ENCODE assay signal across 19 cellular contexts in the genomic region with DNA sequence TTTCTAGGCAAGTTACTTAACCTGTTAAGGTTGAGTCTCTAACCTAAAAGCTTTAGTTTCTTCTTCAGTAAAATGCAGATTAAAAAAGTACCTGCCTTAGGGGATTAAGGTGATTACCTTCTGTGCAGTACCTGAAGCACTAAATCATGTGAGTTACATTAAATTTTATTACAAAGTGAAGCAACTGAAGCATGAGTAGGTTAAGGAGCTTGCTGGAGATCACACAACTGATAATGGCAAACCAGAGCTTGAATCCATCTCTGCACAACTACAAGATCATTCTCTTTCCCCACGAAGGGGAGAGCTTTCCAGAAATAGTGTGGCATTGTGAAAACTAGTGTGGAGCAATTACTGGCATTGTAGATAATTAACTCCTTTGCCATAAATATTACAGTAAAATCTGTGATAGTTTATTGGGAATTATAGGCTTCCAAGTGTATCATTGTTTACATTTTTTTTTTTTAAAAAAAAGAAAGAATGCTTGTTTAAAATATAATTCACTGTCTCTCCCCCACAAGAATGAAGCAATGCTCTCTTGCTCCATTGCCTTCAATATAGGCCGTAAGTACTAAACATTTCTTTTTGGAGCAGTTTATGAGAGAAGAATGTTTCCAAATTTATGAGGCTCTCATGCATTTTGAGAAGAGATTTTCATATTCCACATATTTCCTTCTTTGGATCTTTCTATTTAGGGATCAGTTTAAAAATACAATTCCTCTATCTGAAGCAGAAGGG.
"Had no signal": no experiment of that assay in that cellular context is flagged by ENCODE, and none has a peak within 500 bp of the region (broad histone marks: within the 10 kb centered on the region; RNA-seq: fewer than 3 reads in every experiment).

No MANE protein-coding gene starts in this region.

- H3K27me3 Mint-ChIP-seq: memory B cell had no signal

- H3K4me3 Mint-ChIP-seq: brain; central memory CD8-positive, alpha-beta T cell; endodermal cell; memory B cell; nephron progenitor cell; T-helper 2 cell treated with Interferon-gamma antibody and Interleukin-4, amounts not matched to agents 5 μg/mL and 100 μg/mL, for 36 hours had no signal

- H3K9me3 ChIP-seq: adrenal gland, heart right ventricle, left lung, ovary, stomach, thyroid gland had no signal

- H3K4me1 ChIP-seq: adrenal gland, left lung, stomach, thyroid gland had no signal

- H3K36me3 ChIP-seq: adrenal gland, heart right ventricle, left lung, ovary, stomach, thyroid gland, WERI-Rb-1 had no signal

- ATAC-seq: esophagus mucosa, left lung had no signal

- H3K36me3 Mint-ChIP-seq: brain had no signal

- H3K4me1 Mint-ChIP-seq: brain, endodermal cell, nephron progenitor cell had no signal

- H3K9me3 Mint-ChIP-seq: central memory CD8-positive, alpha-beta T cell; endodermal cell; nephron progenitor cell; T-helper 2 cell treated with Interferon-gamma antibody and Interleukin-4, amounts not matched to agents 5 μg/mL and 100 μg/mL, for 36 hours had no signal

- H3K4me3 ChIP-seq: adrenal gland, heart right ventricle, left lung, ovary, stomach, thyroid gland had no signal

- H3K27ac Mint-ChIP-seq: brain; endodermal cell; memory B cell; nephron progenitor cell; T-helper 2 cell treated with Interferon-gamma antibody and Interleukin-4, amounts not matched to agents 5 μg/mL and 100 μg/mL, for 36 hours had no signal

- DNase-seq: activated CD4-positive, alpha-beta T cell treated with anti-CD3 and anti-CD28 coated beads for 48 hours; activated naive CD4-positive, alpha-beta T cell treated with Interleukin-2 at 50 U/mL for 16 hours; adrenal gland; dermis blood vessel endothelial cell; endodermal cell; heart right ventricle; islet precursor cell; left lung; nephron progenitor cell; ovary; stomach; SW 1271; thyroid gland; WERI-Rb-1 had no signal

- H3K27me3 ChIP-seq: adrenal gland, heart right ventricle, left lung, ovary, stomach, thyroid gland had no signal

- H3K27ac ChIP-seq: ovary, stomach, thyroid gland, WERI-Rb-1 had no signal
